In the genomic region with DNA sequence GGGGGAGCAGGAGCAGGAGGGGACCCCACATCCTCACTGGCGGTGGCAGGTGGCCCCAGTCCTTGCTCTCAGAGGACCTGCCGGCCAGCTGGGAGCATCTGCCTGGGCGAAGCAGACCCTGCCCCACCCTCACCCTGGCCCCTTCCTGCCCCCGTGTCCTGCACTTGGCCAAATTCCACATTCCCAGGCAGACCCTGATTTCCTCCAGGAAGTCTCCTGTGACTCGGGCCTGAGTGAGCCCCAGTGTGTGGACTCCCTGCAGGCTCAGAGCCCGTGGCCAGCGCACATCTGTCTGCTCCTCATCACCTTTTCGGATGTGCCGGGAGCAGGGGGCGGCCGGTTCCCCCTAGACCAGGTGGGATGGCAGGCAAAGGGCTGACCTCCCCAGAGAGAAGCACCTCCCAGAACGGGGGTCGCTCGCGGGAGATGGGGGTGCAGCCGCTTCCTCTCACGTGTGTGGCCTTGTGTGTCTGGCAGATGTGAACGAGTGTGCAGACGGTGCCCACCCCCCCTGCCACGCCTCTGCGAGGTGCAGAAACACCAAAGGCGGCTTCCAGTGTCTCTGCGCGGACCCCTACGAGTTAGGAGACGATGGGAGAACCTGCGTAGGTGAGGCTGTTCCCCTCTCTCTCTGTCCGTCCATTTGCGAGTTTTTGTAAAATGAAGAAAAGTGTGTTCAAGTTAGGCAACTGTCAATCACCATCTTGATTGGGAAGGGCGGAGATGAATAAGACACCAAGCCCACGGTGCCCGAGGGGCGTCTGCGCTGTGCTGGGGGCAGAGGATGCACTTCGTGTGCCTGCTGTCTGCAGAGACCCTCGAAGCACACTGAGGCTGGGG, we compare ENCODE assay signal across 1 cellular context.
TF ChIP-seq lines count a peak whose summit lies in the region.

No MANE protein-coding gene starts in this region.

TF ChIP-seq in HepG2, 621 proteins besides CTCF, POLR2A, EP300 and RAD21:
- TF ChIP-seq GABPA (IDR thresholded peaks at IDR 0.05; ENCODE audit: low read depth, low read length) (no peak), GABPA (CRISPR knock-in tag; IDR thresholded peaks at IDR 0.05; ENCODE audit: low read depth) (no peak), JUNB (CRISPR knock-in tag; IDR thresholded peaks at IDR 0.05; ENCODE audit: borderline replicate concordance) (no peak), ZNF772 (CRISPR knock-in tag; IDR thresholded peaks at IDR 0.05) (no peak), MTA1 (CRISPR knock-in tag; IDR thresholded peaks at IDR 0.05; ENCODE audit: borderline replicate concordance) (no peak), SOX6 (IDR thresholded peaks at IDR 0.05) (no peak), SOX6 (CRISPR knock-in tag; IDR thresholded peaks at IDR 0.05) (no peak), EHMT2 (IDR thresholded peaks at IDR 0.05; ENCODE audit: borderline replicate concordance, low read depth, low read length) (no peak), ZBTB37 (CRISPR knock-in tag; IDR thresholded peaks at IDR 0.05) (no peak), CBX5 (CRISPR knock-in tag; IDR thresholded peaks at IDR 0.05; ENCODE audit: borderline replicate concordance) (no peak), ZNF235 (CRISPR knock-in tag; IDR thresholded peaks at IDR 0.05; ENCODE audit: borderline replicate concordance) (no peak), HNRNPLL (IDR thresholded peaks at IDR 0.05; ENCODE audit: low read depth, low read length, poor library complexity, severe bottlenecking) (no peak), ZNF570 (CRISPR knock-in tag; IDR thresholded peaks at IDR 0.05; ENCODE audit: borderline replicate concordance) (no peak), SSRP1 (CRISPR knock-in tag; IDR thresholded peaks at IDR 0.05) (no peak), ZNF569 (CRISPR knock-in tag; IDR thresholded peaks at IDR 0.05; ENCODE audit: borderline replicate concordance) (no peak), ZNF550 (CRISPR knock-in tag; IDR thresholded peaks at IDR 0.05; ENCODE audit: borderline replicate concordance) (no peak), AGO1 (IDR thresholded peaks at IDR 0.05; ENCODE audit: low read depth, low read length, poor library complexity, severe bottlenecking) (no peak)
- TF ChIP-seq, protein P1, sequence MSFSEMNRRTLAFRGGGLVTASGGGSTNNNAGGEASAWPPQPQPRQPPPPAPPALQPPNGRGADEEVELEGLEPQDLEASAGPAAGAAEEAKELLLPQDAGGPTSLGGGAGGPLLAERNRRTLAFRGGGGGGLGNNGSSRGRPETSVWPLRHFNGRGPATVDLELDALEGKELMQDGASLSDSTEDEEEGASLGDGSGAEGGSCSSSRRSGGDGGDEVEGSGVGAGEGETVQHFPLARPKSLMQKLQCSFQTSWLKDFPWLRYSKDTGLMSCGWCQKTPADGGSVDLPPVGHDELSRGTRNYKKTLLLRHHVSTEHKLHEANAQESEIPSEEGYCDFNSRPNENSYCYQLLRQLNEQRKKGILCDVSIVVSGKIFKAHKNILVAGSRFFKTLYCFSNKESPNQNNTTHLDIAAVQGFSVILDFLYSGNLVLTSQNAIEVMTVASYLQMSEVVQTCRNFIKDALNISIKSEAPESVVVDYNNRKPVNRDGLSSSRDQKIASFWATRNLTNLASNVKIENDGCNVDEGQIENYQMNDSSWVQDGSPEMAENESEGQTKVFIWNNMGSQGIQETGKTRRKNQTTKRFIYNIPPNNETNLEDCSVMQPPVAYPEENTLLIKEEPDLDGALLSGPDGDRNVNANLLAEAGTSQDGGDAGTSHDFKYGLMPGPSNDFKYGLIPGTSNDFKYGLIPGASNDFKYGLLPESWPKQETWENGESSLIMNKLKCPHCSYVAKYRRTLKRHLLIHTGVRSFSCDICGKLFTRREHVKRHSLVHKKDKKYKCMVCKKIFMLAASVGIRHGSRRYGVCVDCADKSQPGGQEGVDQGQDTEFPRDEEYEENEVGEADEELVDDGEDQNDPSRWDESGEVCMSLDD (CRISPR knock-in tag; IDR thresholded peaks at IDR 0.05; ENCODE audit: borderline replicate concordance) = no peak
- TF ChIP-seq, protein P2, sequence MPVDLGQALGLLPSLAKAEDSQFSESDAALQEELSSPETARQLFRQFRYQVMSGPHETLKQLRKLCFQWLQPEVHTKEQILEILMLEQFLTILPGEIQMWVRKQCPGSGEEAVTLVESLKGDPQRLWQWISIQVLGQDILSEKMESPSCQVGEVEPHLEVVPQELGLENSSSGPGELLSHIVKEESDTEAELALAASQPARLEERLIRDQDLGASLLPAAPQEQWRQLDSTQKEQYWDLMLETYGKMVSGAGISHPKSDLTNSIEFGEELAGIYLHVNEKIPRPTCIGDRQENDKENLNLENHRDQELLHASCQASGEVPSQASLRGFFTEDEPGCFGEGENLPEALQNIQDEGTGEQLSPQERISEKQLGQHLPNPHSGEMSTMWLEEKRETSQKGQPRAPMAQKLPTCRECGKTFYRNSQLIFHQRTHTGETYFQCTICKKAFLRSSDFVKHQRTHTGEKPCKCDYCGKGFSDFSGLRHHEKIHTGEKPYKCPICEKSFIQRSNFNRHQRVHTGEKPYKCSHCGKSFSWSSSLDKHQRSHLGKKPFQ (CRISPR knock-in tag; IDR thresholded peaks at IDR 0.05; ENCODE audit: insufficient replicate concordance) = no peak
- TF ChIP-seq, protein P3, sequence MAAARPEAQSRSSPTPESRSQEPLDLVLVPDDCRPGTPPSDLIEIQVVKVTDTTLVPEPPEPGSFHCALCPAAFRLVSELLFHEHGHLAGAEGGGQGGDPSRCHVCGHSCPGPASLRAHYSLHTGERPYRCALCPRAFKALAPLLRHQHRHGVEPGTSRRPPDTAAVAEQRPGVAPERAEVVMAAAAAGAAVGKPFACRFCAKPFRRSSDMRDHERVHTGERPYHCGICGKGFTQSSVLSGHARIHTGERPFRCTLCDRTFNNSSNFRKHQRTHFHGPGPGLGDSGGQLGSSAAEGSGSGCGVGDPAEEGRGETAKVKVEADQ (CRISPR knock-in tag; IDR thresholded peaks at IDR 0.05; ENCODE audit: borderline replicate concordance) = no peak
- TF ChIP-seq, protein P4, sequence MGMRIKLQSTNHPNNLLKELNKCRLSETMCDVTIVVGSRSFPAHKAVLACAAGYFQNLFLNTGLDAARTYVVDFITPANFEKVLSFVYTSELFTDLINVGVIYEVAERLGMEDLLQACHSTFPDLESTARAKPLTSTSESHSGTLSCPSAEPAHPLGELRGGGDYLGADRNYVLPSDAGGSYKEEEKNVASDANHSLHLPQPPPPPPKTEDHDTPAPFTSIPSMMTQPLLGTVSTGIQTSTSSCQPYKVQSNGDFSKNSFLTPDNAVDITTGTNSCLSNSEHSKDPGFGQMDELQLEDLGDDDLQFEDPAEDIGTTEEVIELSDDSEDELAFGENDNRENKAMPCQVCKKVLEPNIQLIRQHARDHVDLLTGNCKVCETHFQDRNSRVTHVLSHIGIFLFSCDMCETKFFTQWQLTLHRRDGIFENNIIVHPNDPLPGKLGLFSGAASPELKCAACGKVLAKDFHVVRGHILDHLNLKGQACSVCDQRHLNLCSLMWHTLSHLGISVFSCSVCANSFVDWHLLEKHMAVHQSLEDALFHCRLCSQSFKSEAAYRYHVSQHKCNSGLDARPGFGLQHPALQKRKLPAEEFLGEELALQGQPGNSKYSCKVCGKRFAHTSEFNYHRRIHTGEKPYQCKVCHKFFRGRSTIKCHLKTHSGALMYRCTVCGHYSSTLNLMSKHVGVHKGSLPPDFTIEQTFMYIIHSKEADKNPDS (CRISPR knock-in tag; IDR thresholded peaks at IDR 0.05) = no peak
- TF ChIP-seq, protein P5, sequence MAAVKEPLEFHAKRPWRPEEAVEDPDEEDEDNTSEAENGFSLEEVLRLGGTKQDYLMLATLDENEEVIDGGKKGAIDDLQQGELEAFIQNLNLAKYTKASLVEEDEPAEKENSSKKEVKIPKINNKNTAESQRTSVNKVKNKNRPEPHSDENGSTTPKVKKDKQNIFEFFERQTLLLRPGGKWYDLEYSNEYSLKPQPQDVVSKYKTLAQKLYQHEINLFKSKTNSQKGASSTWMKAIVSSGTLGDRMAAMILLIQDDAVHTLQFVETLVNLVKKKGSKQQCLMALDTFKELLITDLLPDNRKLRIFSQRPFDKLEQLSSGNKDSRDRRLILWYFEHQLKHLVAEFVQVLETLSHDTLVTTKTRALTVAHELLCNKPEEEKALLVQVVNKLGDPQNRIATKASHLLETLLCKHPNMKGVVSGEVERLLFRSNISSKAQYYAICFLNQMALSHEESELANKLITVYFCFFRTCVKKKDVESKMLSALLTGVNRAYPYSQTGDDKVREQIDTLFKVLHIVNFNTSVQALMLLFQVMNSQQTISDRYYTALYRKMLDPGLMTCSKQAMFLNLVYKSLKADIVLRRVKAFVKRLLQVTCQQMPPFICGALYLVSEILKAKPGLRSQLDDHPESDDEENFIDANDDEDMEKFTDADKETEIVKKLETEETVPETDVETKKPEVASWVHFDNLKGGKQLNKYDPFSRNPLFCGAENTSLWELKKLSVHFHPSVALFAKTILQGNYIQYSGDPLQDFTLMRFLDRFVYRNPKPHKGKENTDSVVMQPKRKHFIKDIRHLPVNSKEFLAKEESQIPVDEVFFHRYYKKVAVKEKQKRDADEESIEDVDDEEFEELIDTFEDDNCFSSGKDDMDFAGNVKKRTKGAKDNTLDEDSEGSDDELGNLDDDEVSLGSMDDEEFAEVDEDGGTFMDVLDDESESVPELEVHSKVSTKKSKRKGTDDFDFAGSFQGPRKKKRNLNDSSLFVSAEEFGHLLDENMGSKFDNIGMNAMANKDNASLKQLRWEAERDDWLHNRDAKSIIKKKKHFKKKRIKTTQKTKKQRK (IDR thresholded peaks at IDR 0.05; ENCODE audit: low read length) = no peak
